In genomic region chr3:13846716-13847570, GRCh38 we compare ENCODE assay signal across 25 cellular contexts. TPM values are rescaled to one million over a fixed set of nuclear protein-coding genes. Genes with fewer than 3 reads are reported as not detected.
"Had no signal": no experiment of that assay in that cellular context is flagged by ENCODE, and none has a peak within 500 bp of the region (broad histone marks: within the 10 kb centered on the region; RNA-seq: fewer than 3 reads in every experiment).

No MANE protein-coding gene starts in this region.

- H3K4me1 Mint-ChIP-seq: activated naive CD4-positive, alpha-beta T cell treated with anti-CD3 and anti-CD28 coated beads, Interleukin-2, amount 10 ng/mL, durations not matched to agents 7 days and 5 days had no signal

- H3K36me3 ChIP-seq: brain microvascular endothelial cell, colonic mucosa, prostate gland, right atrium auricular region had no signal

- H3K4me3 ChIP-seq: colonic mucosa, lung, prostate gland, right atrium auricular region, skin epidermis had no signal

- ATAC-seq: activated CD8-positive, alpha-beta T cell treated with anti-CD3 and anti-CD28 coated beads for 36 hours; stimulated activated naive CD8-positive, alpha-beta T cell treated with anti-CD3 and anti-CD28 coated beads, Interleukin-15, amount 100 ng/mL, for 72 hours had no signal

- H3K4me3 Mint-ChIP-seq: activated CD8-positive, alpha-beta T cell treated with anti-CD3 and anti-CD28 coated beads for 36 hours; activated naive CD4-positive, alpha-beta T cell treated with anti-CD3 and anti-CD28 coated beads, Interleukin-2, amount 10 ng/mL, durations not matched to agents 7 days and 5 days; natural killer cell treated with Interleukin-12 subunit alpha and Interleukin-12 subunit beta and Interleukin-15 and Interleukin-18, amount 100 ng/mL, for 72 hours; stimulated activated naive CD8-positive, alpha-beta T cell treated with anti-CD3 and anti-CD28 coated beads, Interleukin-15, amount 100 ng/mL, for 72 hours; type B pancreatic cell had no signal

- H3K27me3 Mint-ChIP-seq: activated CD8-positive, alpha-beta T cell treated with anti-CD3 and anti-CD28 coated beads for 36 hours; activated naive CD4-positive, alpha-beta T cell treated with anti-CD3 and anti-CD28 coated beads, Interleukin-2, amount 10 ng/mL, durations not matched to agents 7 days and 5 days; type B pancreatic cell had no signal

- H3K27me3 ChIP-seq: brain microvascular endothelial cell, colonic mucosa, right atrium auricular region had no signal

- DNase-seq: activated CD4-positive, alpha-beta T cell treated with anti-CD3 and anti-CD28 coated beads for 48 hours; activated CD4-positive, CD25-positive, alpha-beta regulatory T cell; activated CD8-positive, alpha-beta T cell treated with anti-CD3 and anti-CD28 coated beads for 36 hours; activated naive CD4-positive, alpha-beta T cell treated with anti-CD3 and anti-CD28 coated beads, Interleukin-2, amount 10 ng/mL, durations not matched to agents 7 days and 5 days; activated T-cell treated with anti-CD3 and anti-CD28 coated beads, Interleukin-2, amount 50 U/mL, for 1 hour; brain microvascular endothelial cell; central memory CD4-positive, alpha-beta T cell; colonic mucosa; foreskin melanocyte; hypothalamus; islet precursor cell; occipital lobe; stimulated activated CD4-positive, alpha-beta T cell treated with anti-CD3 and anti-CD28 coated beads, Interleukin-15, amount 100 ng/mL, for 24 hours; stimulated activated CD4-positive, alpha-beta T cell treated with anti-CD3 and anti-CD28 coated beads, Interleukin-2, amount 100 ng/mL, for 48 hours; stimulated activated naive CD8-positive, alpha-beta T cell treated with anti-CD3 and anti-CD28 coated beads, Interleukin-15, amount 100 ng/mL, for 72 hours; T-helper 2 cell had no signal

- H3K4me1 ChIP-seq: colonic mucosa, prostate gland, right atrium auricular region had no signal

- H3K9me3 Mint-ChIP-seq: activated CD8-positive, alpha-beta T cell treated with anti-CD3 and anti-CD28 coated beads for 36 hours; activated naive CD4-positive, alpha-beta T cell treated with anti-CD3 and anti-CD28 coated beads, Interleukin-2, amount 10 ng/mL, durations not matched to agents 7 days and 5 days; activated T-helper 2 cell treated with anti-CD3 and anti-CD28 coated beads, Interferon-gamma antibody, Interleukin-2, Interleukin-4, amounts not matched to agents 10 μg/mL and 5 μg/mL and 100 μg/mL, durations not matched to agents 14 hours and 24 hours and 36 hours; natural killer cell treated with Interleukin-12 subunit alpha and Interleukin-12 subunit beta and Interleukin-15 and Interleukin-18, amount 100 ng/mL, for 72 hours; stimulated activated naive CD8-positive, alpha-beta T cell treated with anti-CD3 and anti-CD28 coated beads, Interleukin-15, amount 100 ng/mL, for 72 hours; type B pancreatic cell had no signal

- H3K27ac Mint-ChIP-seq: activated CD8-positive, alpha-beta T cell treated with anti-CD3 and anti-CD28 coated beads for 36 hours; activated naive CD4-positive, alpha-beta T cell treated with anti-CD3 and anti-CD28 coated beads, Interleukin-2, amount 10 ng/mL, durations not matched to agents 7 days and 5 days; activated T-helper 2 cell treated with anti-CD3 and anti-CD28 coated beads, Interferon-gamma antibody, Interleukin-2, Interleukin-4, amounts not matched to agents 10 μg/mL and 5 μg/mL and 100 μg/mL, durations not matched to agents 14 hours and 24 hours and 36 hours; natural killer cell treated with Interleukin-12 subunit alpha and Interleukin-12 subunit beta and Interleukin-15 and Interleukin-18, amount 100 ng/mL, for 72 hours; stimulated activated naive CD8-positive, alpha-beta T cell treated with anti-CD3 and anti-CD28 coated beads, Interleukin-15, amount 100 ng/mL, for 72 hours; type B pancreatic cell had no signal

- H3K9me3 ChIP-seq: colonic mucosa, prostate gland, right atrium auricular region had no signal

- H3K27ac ChIP-seq: brain microvascular endothelial cell, colonic mucosa, prostate gland, right atrium auricular region, skin epidermis had no signal

- H3K36me3 Mint-ChIP-seq: activated naive CD4-positive, alpha-beta T cell treated with anti-CD3 and anti-CD28 coated beads, Interleukin-2, amount 10 ng/mL, durations not matched to agents 7 days and 5 days; natural killer cell treated with Interleukin-12 subunit alpha and Interleukin-12 subunit beta and Interleukin-15 and Interleukin-18, amount 100 ng/mL, for 72 hours; type B pancreatic cell had no signal

RNA-seq across cellular contexts. Expression of gene WNT7A, which starts 32.9 kb away (rescaled TPM):
- total RNA-seq: activated T-helper 2 cell treated with anti-CD3 and anti-CD28 coated beads, Interferon-gamma antibody, Interleukin-2, Interleukin-4, amounts not matched to agents 10 μg/mL and 5 μg/mL and 100 μg/mL, durations not matched to agents 14 hours and 24 hours and 36 hours; aorta; colonic mucosa; fibroblast of lung; natural killer cell treated with Interleukin-12 subunit alpha and Interleukin-12 subunit beta and Interleukin-15 and Interleukin-18, amount 100 ng/mL, for 72 hours; right atrium auricular region had no signal
- polyA plus RNA-seq: aorta, fibroblast of lung had no signal
